ENCODE assay signal across 16 cellular contexts in the genomic region with DNA sequence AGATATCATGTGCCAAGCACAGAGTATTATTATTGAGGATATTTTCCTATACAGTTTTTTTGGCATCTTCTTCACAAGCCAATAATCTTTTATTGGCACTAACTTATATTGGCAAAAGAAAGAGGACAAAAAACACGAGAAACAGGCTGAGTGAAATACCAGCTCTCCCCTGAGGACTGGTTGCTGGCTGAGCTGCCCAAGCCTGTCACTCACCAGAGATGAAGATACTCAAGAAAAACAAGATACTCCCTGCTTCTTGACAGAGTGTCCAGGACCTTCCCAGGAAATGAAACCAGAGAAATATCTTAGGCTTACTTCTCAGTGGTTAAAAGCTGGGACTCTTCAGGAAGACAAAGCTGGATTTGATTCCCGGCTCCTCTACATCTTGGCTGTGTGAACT. TPM values are rescaled to one million over a fixed set of nuclear protein-coding genes. Genes with fewer than 3 reads are reported as not detected.
DNase-seq lines count a peak whose midpoint lies in the region; ATAC-seq and TF ChIP-seq lines count a peak whose summit lies in the region.
"Had no signal": no experiment of that assay in that cellular context is flagged by ENCODE, and none has a peak within 500 bp of the region (broad histone marks: within the 10 kb centered on the region; RNA-seq: fewer than 3 reads in every experiment).

No MANE protein-coding gene starts in this region.

- H3K27me3 Mint-ChIP-seq in effector memory CD8-positive, alpha-beta T cell: peaks cover 17 to 23% of the 10 kb centered on the region in 2 donors

- H3K27me3 ChIP-seq in heart left ventricle: no peaks in the 10 kb centered on the region
- H3K27me3 ChIP-seq in esophagus (ENCODE audit: control insufficient read depth in 1 of 2, insufficient read depth in 2 of 2, low read length in 2 of 2): no peaks in the 10 kb centered on the region
- H3K27me3 ChIP-seq in right cardiac atrium (ENCODE audit: control insufficient read depth, insufficient read depth): no peaks in the 10 kb centered on the region
- H3K27me3 ChIP-seq: BLaER1 treated with 17β-estradiol and CSF1 and Interleukin-3, amounts not matched to agents 10 nM and 100 nM had no signal

- WGBS in heart left ventricle, 4 donors: 44 to 71% (median 61%) methylated on average over 2 of the region's 2 CpGs
- 42 to 44% methylated on average over 2 of the region's 2 CpGs for WGBS in esophagus, 2 donors
- WGBS in right cardiac atrium: 39% methylated on average over 2 of the region's 2 CpGs

- H3K4me1 ChIP-seq in heart left ventricle (peaks cover 0 to 5% (median 0%) of the 10 kb centered on the region in 12 donors), esophagus (ENCODE audit: control insufficient read depth in 2 of 2, insufficient read depth in 2 of 2, low read length in 1 of 2) (no peaks in the 10 kb centered on the region), right cardiac atrium (ENCODE audit: control insufficient read depth, insufficient read depth, low read length) (no peaks in the 10 kb centered on the region)
- H3K4me1 ChIP-seq: BLaER1 treated with 17β-estradiol and CSF1 and Interleukin-3, amounts not matched to agents 10 nM and 100 nM had no signal

- DNase-seq in Right ventricle myocardium superior (peak; percentile 57), heart left ventricle (no peak), right cardiac atrium (peak in 2 of 3 donors; percentile 81 to 84), ecto neural progenitor cell (ENCODE audit: low spot score) (no peak), foreskin fibroblast (no peak)
- DNase-seq in effector memory CD8-positive, alpha-beta T cell: no peak
- DNase-seq: CD8-positive, alpha-beta memory T cell; DMS79; H7; Karpas-422; NCI-H1105; NCI-H1694; NCI-H2107 had no signal

- TF ChIP-seq POLR2A in heart left ventricle (IDR thresholded peaks at IDR 0.05): no peak

- ATAC-seq in Right ventricle myocardium superior (ENCODE audit: poor library complexity) (peak; percentile 68), heart left ventricle (no peak), right cardiac atrium (peak; percentile 90 to 93)
- no peak for ATAC-seq in effector memory CD8-positive, alpha-beta T cell (replicated peaks)

- no peaks in the 10 kb centered on the region for H3K36me3 Mint-ChIP-seq in effector memory CD8-positive, alpha-beta T cell (ENCODE audit: insufficient read depth)

- H3K9me3 ChIP-seq in heart left ventricle (peaks cover 0 to 22% (median 10%) of the 10 kb centered on the region in 12 donors), esophagus (ENCODE audit: control insufficient read depth in 2 of 2, insufficient read depth in 1 of 2, low read depth in 1 of 2, low read length in 1 of 2) (no peaks in the 10 kb centered on the region), right cardiac atrium (ENCODE audit: control insufficient read depth, low read length) (no peaks in the 10 kb centered on the region)

- no peaks in the 10 kb centered on the region for H3K9me3 Mint-ChIP-seq in effector memory CD8-positive, alpha-beta T cell

- H3K4me3 ChIP-seq in heart left ventricle (no peak overlapping the region), esophagus (ENCODE audit: low read depth in 1 of 2, low read length in 2 of 2) (no peak overlapping the region), right cardiac atrium (ENCODE audit: low read length) (no peak overlapping the region), foreskin fibroblast (ENCODE audit: low read depth in 1 of 2, low read length in 2 of 2) (no peak overlapping the region)
- H3K4me3 ChIP-seq: BLaER1 treated with 17β-estradiol and CSF1 and Interleukin-3, amounts not matched to agents 10 nM and 100 nM had no signal

- H3K27ac Mint-ChIP-seq in effector memory CD8-positive, alpha-beta T cell: no peak overlapping the region
- H3K27ac Mint-ChIP-seq: CD8-positive, alpha-beta memory T cell had no signal

- intact Hi-C loops in Right ventricle myocardium superior (cut with DNase I): no loop called here
- intact Hi-C loops in heart left ventricle (cut with DNase I): no loop called here
- intact Hi-C loops in right cardiac atrium (cut with DNase I): no loop called here

- TF ChIP-seq CTCF in heart left ventricle (IDR thresholded peaks at IDR 0.05) (no peak), foreskin fibroblast (IDR thresholded peaks at IDR 0.05; ENCODE audit: low read depth, low read length) (no peak)

- no peaks in the 10 kb centered on the region for H3K4me1 Mint-ChIP-seq in effector memory CD8-positive, alpha-beta T cell (ENCODE audit: low read depth in 2 of 2)
- H3K4me1 Mint-ChIP-seq: CD8-positive, alpha-beta memory T cell had no signal

- H3K27ac ChIP-seq in heart left ventricle (no peak overlapping the region), esophagus (ENCODE audit: low read depth in 2 of 2, low read length in 1 of 2) (peak overlapping the region; percentile 62 to 76), right cardiac atrium (ENCODE audit: low read length) (no peak overlapping the region)
- H3K27ac ChIP-seq: BLaER1 treated with 17β-estradiol and CSF1 and Interleukin-3, amounts not matched to agents 10 nM and 100 nM; RWPE1 had no signal

- H3K36me3 ChIP-seq in heart left ventricle: no peaks in the 10 kb centered on the region
- H3K36me3 ChIP-seq in esophagus (ENCODE audit: control insufficient read depth in 2 of 2, insufficient read depth in 2 of 2, low read length in 1 of 2): peaks cover 0 to 3% of the 10 kb centered on the region in 2 donors
- H3K36me3 ChIP-seq: BLaER1 treated with 17β-estradiol and CSF1 and Interleukin-3, amounts not matched to agents 10 nM and 100 nM had no signal

- no peak overlapping the region for H3K4me3 Mint-ChIP-seq in effector memory CD8-positive, alpha-beta T cell
- H3K4me3 Mint-ChIP-seq: CD8-positive, alpha-beta memory T cell had no signal

RNA-seq across cellular contexts. Expression of a gene that starts 35.9 kb away (rescaled TPM):
- total RNA-seq in Right ventricle myocardium superior (302 TPM), heart left ventricle (100 to 1,000 TPM; 245 to 640 (median 339) TPM), right cardiac atrium (100 to 1,000 TPM; 222 to 294 (median 268) TPM)
- polyA plus RNA-seq in heart left ventricle (100 to 1,000 TPM; 165 to 372 TPM), esophagus (100 to 1,000 TPM; 104 to 194 TPM), right cardiac atrium (189 TPM)

Comparison
In these comparisons a context has a peak if more than half of its experiments do, and no peak if none do; other contexts are left out.
1. ATAC-seq: peak in Right ventricle myocardium superior (single experiment) and right cardiac atrium (2 of 2); none in heart left ventricle (0 of 4) and effector memory CD8-positive, alpha-beta T cell (single experiment).
2. DNase-seq: peak in Right ventricle myocardium superior (single experiment) and right cardiac atrium (2 of 3); none in heart left ventricle (0 of 5), ecto neural progenitor cell (single experiment), effector memory CD8-positive, alpha-beta T cell (0 of 3) and foreskin fibroblast (0 of 2).
3. H3K27ac ChIP-seq: peak in esophagus (2 of 2); none in heart left ventricle (0 of 12) and right cardiac atrium (single experiment).